ENCODE assay signal across 33 cellular contexts in the genomic region with DNA sequence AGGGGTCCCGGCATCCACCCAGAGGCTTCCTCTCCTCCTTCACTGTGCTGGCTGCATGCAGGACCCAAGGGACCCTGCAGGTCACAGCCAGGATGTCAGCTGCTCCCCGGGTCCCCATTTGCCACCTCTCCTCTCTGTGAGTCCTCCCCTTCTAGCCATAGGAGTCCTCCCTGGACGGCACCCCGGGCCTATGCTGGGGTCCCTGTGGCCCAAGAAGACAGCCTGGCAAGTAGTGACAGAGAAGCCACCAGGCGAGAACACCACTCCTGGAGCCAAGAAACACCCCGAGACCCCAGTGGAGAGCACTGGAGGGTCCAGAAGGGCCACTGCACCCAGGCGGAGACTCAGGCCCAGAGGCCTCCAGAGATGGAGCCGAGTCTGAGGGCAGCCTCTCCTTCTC. TPM values are rescaled to one million over a fixed set of nuclear protein-coding genes. Genes with fewer than 3 reads are reported as not detected.
"Had no signal": no experiment of that assay in that cellular context is flagged by ENCODE, and none has a peak within 500 bp of the region (broad histone marks: within the 10 kb centered on the region; RNA-seq: fewer than 3 reads in every experiment).

No MANE protein-coding gene starts in this region.

- H3K9me3 Mint-ChIP-seq: activated naive CD4-positive, alpha-beta T cell treated with anti-CD3 and anti-CD28 coated beads, Interleukin-2, amount 50 U/mL, for 24 hours; activated T-helper 17 cell treated with anti-CD3 and anti-CD28 coated beads, Interleukin-2, amount 50 U/mL, for 72 hours had no signal

- H3K27me3 Mint-ChIP-seq: activated CD4-positive, alpha-beta memory T cell treated with anti-CD3 and anti-CD28 coated beads for 36 hours; activated CD4-positive, alpha-beta T cell treated with anti-CD3 and anti-CD28 coated beads for 36 hours; activated CD4-positive, alpha-beta T cell treated with anti-CD3 and anti-CD28 coated beads, Interleukin-2, amount 10 ng/mL, durations not matched to agents 24 days and 14 days; activated naive CD4-positive, alpha-beta T cell treated with anti-CD3 and anti-CD28 coated beads, Interleukin-2, amount 50 U/mL, for 24 hours; activated naive CD8-positive, alpha-beta T cell treated with anti-CD3 and anti-CD28 coated beads for 36 hours; activated naive CD8-positive, alpha-beta T cell treated with anti-CD3 and anti-CD28 coated beads, Interleukin-2, amount 50 U/mL, for 24 hours; activated T-helper 17 cell treated with anti-CD3 and anti-CD28 coated beads, Interleukin-2, amount 50 U/mL, for 72 hours had no signal

- DNase-seq: activated CD4-positive, alpha-beta memory T cell treated with anti-CD3 and anti-CD28 coated beads for 36 hours; activated CD4-positive, alpha-beta T cell treated with anti-CD3 and anti-CD28 coated beads for 36 hours; activated CD4-positive, alpha-beta T cell treated with anti-CD3 and anti-CD28 coated beads, Interleukin-2, amount 10 ng/mL, durations not matched to agents 24 days and 14 days; activated CD4-positive, CD25-positive, alpha-beta regulatory T cell; activated CD4-positive, CD25-positive, alpha-beta regulatory T cell treated with anti-CD3 and anti-CD28 coated beads, Interleukin-2, amount 50 U/mL, for 72 hours; activated CD8-positive, alpha-beta T cell treated with anti-CD3 and anti-CD28 coated beads, Interleukin-2, amount 10 ng/mL, durations not matched to agents 7 days and 5 days; activated effector memory CD4-positive, alpha-beta T cell treated with Interleukin-2 at 50 U/mL for 16 hours; activated gamma-delta T cell treated with Interleukin-2 at 50 U/mL for 16 hours; activated naive CD4-positive, alpha-beta T cell treated with anti-CD3 and anti-CD28 coated beads for 36 hours; activated naive CD8-positive, alpha-beta T cell treated with anti-CD3 and anti-CD28 coated beads for 36 hours; activated naive CD8-positive, alpha-beta T cell treated with anti-CD3 and anti-CD28 coated beads, Interleukin-2, amount 50 U/mL, for 24 hours; activated T-cell treated with anti-CD3 and anti-CD28 coated beads, Interleukin-2, amount 50 U/mL, for 4 hours; adrenal gland; amygdala; aorta; body of pancreas; caudate nucleus; cerebellar nuclear complex; colonic mucosa; effector CD8-positive, alpha-beta T cell; esophagus squamous epithelium; foreskin melanocyte; heart right ventricle; T-helper 1 cell; T-helper 2 cell had no signal

- FAIRE-seq: endometrium, endothelial cell of umbilical vein had no signal

- H3K4me1 ChIP-seq: adrenal gland, body of pancreas, colonic mucosa, esophagus squamous epithelium, gastroesophageal sphincter, heart right ventricle had no signal

- H3K36me3 ChIP-seq: adrenal gland, colonic mucosa had no signal

- H3K4me3 ChIP-seq: adrenal gland, body of pancreas, colonic mucosa, esophagus squamous epithelium, gastroesophageal sphincter, heart right ventricle had no signal

- H3K4me3 Mint-ChIP-seq: activated CD4-positive, alpha-beta memory T cell treated with anti-CD3 and anti-CD28 coated beads for 36 hours; activated CD4-positive, alpha-beta T cell treated with anti-CD3 and anti-CD28 coated beads for 36 hours; activated CD4-positive, alpha-beta T cell treated with anti-CD3 and anti-CD28 coated beads, Interleukin-2, amount 10 ng/mL, durations not matched to agents 24 days and 14 days; activated CD8-positive, alpha-beta T cell treated with anti-CD3 and anti-CD28 coated beads, Interleukin-2, amount 10 ng/mL, durations not matched to agents 7 days and 5 days; activated naive CD4-positive, alpha-beta T cell treated with anti-CD3 and anti-CD28 coated beads for 36 hours; activated naive CD4-positive, alpha-beta T cell treated with anti-CD3 and anti-CD28 coated beads, Interleukin-2, amount 50 U/mL, for 24 hours; activated naive CD8-positive, alpha-beta T cell treated with anti-CD3 and anti-CD28 coated beads for 36 hours; activated naive CD8-positive, alpha-beta T cell treated with anti-CD3 and anti-CD28 coated beads, Interleukin-2, amount 50 U/mL, for 24 hours; activated T-cell treated with anti-CD3 and anti-CD28 coated beads, Interleukin-2, amount 50 U/mL, for 4 hours; activated T-helper 17 cell treated with anti-CD3 and anti-CD28 coated beads, Interleukin-2, amount 50 U/mL, for 72 hours had no signal

- ATAC-seq: activated CD4-positive, alpha-beta T cell treated with anti-CD3 and anti-CD28 coated beads for 36 hours; activated CD8-positive, alpha-beta T cell treated with anti-CD3 and anti-CD28 coated beads, Interleukin-2, amount 10 ng/mL, durations not matched to agents 7 days and 5 days; activated naive CD8-positive, alpha-beta T cell treated with anti-CD3 and anti-CD28 coated beads, Interleukin-2, amount 50 U/mL, for 24 hours; activated T-cell treated with anti-CD3 and anti-CD28 coated beads, Interleukin-2, amount 50 U/mL, for 4 hours; activated T-helper 17 cell treated with anti-CD3 and anti-CD28 coated beads, Interleukin-2, amount 50 U/mL, for 72 hours; body of pancreas; gastroesophageal sphincter; heart right ventricle had no signal

- H3K9me3 ChIP-seq: adrenal gland, body of pancreas, colonic mucosa, esophagus squamous epithelium, gastroesophageal sphincter had no signal

- H3K27ac ChIP-seq: adrenal gland, body of pancreas, colonic mucosa, epithelial cell of prostate, esophagus squamous epithelium, gastroesophageal sphincter, heart right ventricle had no signal

- H3K4me1 Mint-ChIP-seq: activated CD4-positive, alpha-beta T cell treated with anti-CD3 and anti-CD28 coated beads for 36 hours; activated CD4-positive, alpha-beta T cell treated with anti-CD3 and anti-CD28 coated beads, Interleukin-2, amount 10 ng/mL, durations not matched to agents 24 days and 14 days; activated naive CD4-positive, alpha-beta T cell treated with anti-CD3 and anti-CD28 coated beads, Interleukin-2, amount 50 U/mL, for 24 hours; activated naive CD8-positive, alpha-beta T cell treated with anti-CD3 and anti-CD28 coated beads for 36 hours; activated naive CD8-positive, alpha-beta T cell treated with anti-CD3 and anti-CD28 coated beads, Interleukin-2, amount 50 U/mL, for 24 hours had no signal

- H3K27ac Mint-ChIP-seq: activated CD4-positive, alpha-beta memory T cell treated with anti-CD3 and anti-CD28 coated beads for 36 hours; activated CD4-positive, alpha-beta T cell treated with anti-CD3 and anti-CD28 coated beads for 36 hours; activated CD4-positive, alpha-beta T cell treated with anti-CD3 and anti-CD28 coated beads, Interleukin-2, amount 10 ng/mL, durations not matched to agents 24 days and 14 days; activated CD8-positive, alpha-beta T cell treated with anti-CD3 and anti-CD28 coated beads, Interleukin-2, amount 10 ng/mL, durations not matched to agents 7 days and 5 days; activated naive CD4-positive, alpha-beta T cell treated with anti-CD3 and anti-CD28 coated beads for 36 hours; activated naive CD4-positive, alpha-beta T cell treated with anti-CD3 and anti-CD28 coated beads, Interleukin-2, amount 50 U/mL, for 24 hours; activated naive CD8-positive, alpha-beta T cell treated with anti-CD3 and anti-CD28 coated beads for 36 hours; activated naive CD8-positive, alpha-beta T cell treated with anti-CD3 and anti-CD28 coated beads, Interleukin-2, amount 50 U/mL, for 24 hours; activated T-helper 17 cell treated with anti-CD3 and anti-CD28 coated beads, Interleukin-2, amount 50 U/mL, for 72 hours had no signal

RNA-seq across cellular contexts. Expression of gene SOX8, which starts 54.9 kb away (rescaled TPM):
- total RNA-seq: activated CD8-positive, alpha-beta T cell treated with anti-CD3 and anti-CD28 coated beads, Interleukin-2, amount 10 ng/mL, durations not matched to agents 7 days and 5 days; fibroblast of lung; fibroblast of villous mesenchyme had no signal
